Comparison of ENCODE assay signal across 1 cellular context in the genomic region with DNA sequence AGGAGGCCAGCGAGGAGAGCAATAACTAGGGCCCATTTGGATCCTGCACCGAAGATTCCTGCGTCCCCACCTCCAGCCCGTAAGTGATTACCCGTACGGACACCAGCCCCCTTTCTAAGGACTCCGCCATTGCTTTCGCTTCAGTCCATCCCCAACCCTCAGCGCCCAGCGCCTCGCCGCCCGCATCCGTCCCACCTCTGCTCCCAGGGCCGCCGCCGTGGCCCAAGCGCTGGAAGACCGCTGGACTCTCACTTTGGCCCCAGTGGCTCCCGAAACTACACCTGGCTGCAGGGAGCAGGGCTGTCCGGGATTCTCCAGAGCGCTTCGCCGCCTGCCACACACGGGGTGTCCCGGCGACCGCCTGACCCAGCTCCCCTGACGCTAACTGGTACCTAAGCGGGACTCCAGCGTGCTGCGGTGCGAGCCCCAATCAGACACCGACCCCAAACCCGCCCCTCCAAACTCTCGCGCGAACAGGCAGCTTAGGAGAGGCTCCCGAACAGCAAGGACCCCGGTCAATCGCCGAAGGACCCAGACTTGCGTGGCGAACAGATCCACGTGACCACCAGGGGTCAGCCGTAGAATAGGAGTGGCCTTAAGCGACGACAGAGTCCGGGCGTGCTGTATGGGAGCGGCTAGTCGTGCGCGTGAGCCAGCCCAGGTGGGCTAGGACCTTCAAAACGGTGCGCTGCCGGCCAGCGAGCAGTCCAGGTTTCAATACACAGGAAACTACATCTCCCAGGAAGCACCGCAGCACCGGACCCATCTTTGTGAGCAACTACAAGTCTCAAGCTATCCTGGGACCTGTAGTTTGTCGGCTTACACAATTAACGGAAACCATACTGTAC.
TF ChIP-seq lines count a peak whose summit lies in the region.

Gene CNPY2 (minus strand): TSS at position 363 of the 848 bp plus-strand sequence. CDS start 771 bp downstream, outside the sequence.

TF ChIP-seq in HepG2, 621 proteins besides CTCF, POLR2A, EP300 and RAD21 (continued from another document and continues in another):
- TF ChIP-seq, protein P1, sequence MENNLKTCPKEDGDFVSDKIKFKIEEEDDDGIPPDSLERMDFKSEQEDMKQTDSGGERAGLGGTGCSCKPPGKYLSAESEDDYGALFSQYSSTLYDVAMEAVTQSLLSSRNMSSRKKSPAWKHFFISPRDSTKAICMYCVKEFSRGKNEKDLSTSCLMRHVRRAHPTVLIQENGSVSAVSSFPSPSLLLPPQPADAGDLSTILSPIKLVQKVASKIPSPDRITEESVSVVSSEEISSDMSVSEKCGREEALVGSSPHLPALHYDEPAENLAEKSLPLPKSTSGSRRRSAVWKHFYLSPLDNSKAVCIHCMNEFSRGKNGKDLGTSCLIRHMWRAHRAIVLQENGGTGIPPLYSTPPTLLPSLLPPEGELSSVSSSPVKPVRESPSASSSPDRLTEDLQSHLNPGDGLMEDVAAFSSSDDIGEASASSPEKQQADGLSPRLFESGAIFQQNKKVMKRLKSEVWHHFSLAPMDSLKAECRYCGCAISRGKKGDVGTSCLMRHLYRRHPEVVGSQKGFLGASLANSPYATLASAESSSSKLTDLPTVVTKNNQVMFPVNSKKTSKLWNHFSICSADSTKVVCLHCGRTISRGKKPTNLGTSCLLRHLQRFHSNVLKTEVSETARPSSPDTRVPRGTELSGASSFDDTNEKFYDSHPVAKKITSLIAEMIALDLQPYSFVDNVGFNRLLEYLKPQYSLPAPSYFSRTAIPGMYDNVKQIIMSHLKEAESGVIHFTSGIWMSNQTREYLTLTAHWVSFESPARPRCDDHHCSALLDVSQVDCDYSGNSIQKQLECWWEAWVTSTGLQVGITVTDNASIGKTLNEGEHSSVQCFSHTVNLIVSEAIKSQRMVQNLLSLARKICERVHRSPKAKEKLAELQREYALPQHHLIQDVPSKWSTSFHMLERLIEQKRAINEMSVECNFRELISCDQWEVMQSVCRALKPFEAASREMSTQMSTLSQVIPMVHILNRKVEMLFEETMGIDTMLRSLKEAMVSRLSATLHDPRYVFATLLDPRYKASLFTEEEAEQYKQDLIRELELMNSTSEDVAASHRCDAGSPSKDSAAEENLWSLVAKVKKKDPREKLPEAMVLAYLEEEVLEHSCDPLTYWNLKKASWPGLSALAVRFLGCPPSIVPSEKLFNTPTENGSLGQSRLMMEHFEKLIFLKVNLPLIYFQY (CRISPR knock-in tag; IDR thresholded peaks at IDR 0.05; ENCODE audit: borderline replicate concordance) = peak; percentile 89
- TF ChIP-seq SMARCE1 (IDR thresholded peaks at IDR 0.05; ENCODE audit: borderline replicate concordance) (no peak), ARHGAP35 (CRISPR knock-in tag; IDR thresholded peaks at IDR 0.05; ENCODE audit: borderline replicate concordance) (no peak; the same call in 1 of the 2 replicates), ZBTB3 (CRISPR knock-in tag; IDR thresholded peaks at IDR 0.05; ENCODE audit: borderline replicate concordance, low read depth) (no peak), ZMYM3 (CRISPR knock-in tag; IDR thresholded peaks at IDR 0.05) (no peak), ZNF296 (CRISPR knock-in tag; conservative IDR thresholded peaks at IDR 0.05) (no peak), KDM2A (CRISPR knock-in tag; IDR thresholded peaks at IDR 0.05; ENCODE audit: borderline replicate concordance, low read depth) (peak; percentile 92), JDP2 (CRISPR knock-in tag; IDR thresholded peaks at IDR 0.05; ENCODE audit: borderline replicate concordance) (no peak), ZNF510 (CRISPR knock-in tag; IDR thresholded peaks at IDR 0.05; ENCODE audit: low read depth) (no peak; the same call in none of the 2 replicates), USF2 (IDR thresholded peaks at IDR 0.05; ENCODE audit: low read depth, low read length) (peak; percentile 76), USF2 (CRISPR knock-in tag; IDR thresholded peaks at IDR 0.05; ENCODE audit: borderline replicate concordance) (peak; percentile 80; the same call in 1 of the 2 replicates), ZNF703 (CRISPR knock-in tag; IDR thresholded peaks at IDR 0.05; ENCODE audit: borderline replicate concordance) (no peak; the same call in 1 of the 2 replicates), ZNF256 (CRISPR knock-in tag; conservative IDR thresholded peaks at IDR 0.05) (0 out of 2 replicates have a peak, but pooled peaks have one; percentile 65), RXRA (CRISPR knock-in tag; IDR thresholded peaks at IDR 0.05) (peak; percentile 40), HNRNPL (IDR thresholded peaks at IDR 0.05; ENCODE audit: low read depth, low read length) (0 out of 2 replicates have a peak, but pooled peaks have one; percentile 58), ZNF674 (CRISPR knock-in tag; IDR thresholded peaks at IDR 0.05; ENCODE audit: low read depth) (no peak), YEATS4 (CRISPR knock-in tag; IDR thresholded peaks at IDR 0.05; ENCODE audit: borderline replicate concordance) (peak; percentile 84), ZNF362 (CRISPR knock-in tag; IDR thresholded peaks at IDR 0.05; ENCODE audit: borderline replicate concordance) (peak; percentile 9; the same call in 1 of the 2 replicates), ZNF558 (CRISPR knock-in tag; IDR thresholded peaks at IDR 0.05; ENCODE audit: borderline replicate concordance) (0 out of 2 replicates have a peak, but pooled peaks have one; percentile 66), ZNF136 (CRISPR knock-in tag; IDR thresholded peaks at IDR 0.05; ENCODE audit: low read depth) (peak; percentile 85; the same call in 1 of the 2 replicates), SPEN (CRISPR knock-in tag; IDR thresholded peaks at IDR 0.05; ENCODE audit: low read depth) (peak; percentile 89), JUNB (CRISPR knock-in tag; IDR thresholded peaks at IDR 0.05; ENCODE audit: borderline replicate concordance) (no peak), DMAP1 (CRISPR knock-in tag; IDR thresholded peaks at IDR 0.05) (peak; percentile 76), ZNF431 (CRISPR knock-in tag; IDR thresholded peaks at IDR 0.05; ENCODE audit: borderline replicate concordance, low read depth) (peak; percentile 50; the same call in 1 of the 2 replicates), PHF20 (CRISPR knock-in tag; IDR thresholded peaks at IDR 0.05) (peak; percentile 55), SOX5 (CRISPR knock-in tag; IDR thresholded peaks at IDR 0.05; ENCODE audit: borderline replicate concordance) (peak; percentile 34; the same call in 1 of the 2 replicates)
- TF ChIP-seq, protein P2, sequence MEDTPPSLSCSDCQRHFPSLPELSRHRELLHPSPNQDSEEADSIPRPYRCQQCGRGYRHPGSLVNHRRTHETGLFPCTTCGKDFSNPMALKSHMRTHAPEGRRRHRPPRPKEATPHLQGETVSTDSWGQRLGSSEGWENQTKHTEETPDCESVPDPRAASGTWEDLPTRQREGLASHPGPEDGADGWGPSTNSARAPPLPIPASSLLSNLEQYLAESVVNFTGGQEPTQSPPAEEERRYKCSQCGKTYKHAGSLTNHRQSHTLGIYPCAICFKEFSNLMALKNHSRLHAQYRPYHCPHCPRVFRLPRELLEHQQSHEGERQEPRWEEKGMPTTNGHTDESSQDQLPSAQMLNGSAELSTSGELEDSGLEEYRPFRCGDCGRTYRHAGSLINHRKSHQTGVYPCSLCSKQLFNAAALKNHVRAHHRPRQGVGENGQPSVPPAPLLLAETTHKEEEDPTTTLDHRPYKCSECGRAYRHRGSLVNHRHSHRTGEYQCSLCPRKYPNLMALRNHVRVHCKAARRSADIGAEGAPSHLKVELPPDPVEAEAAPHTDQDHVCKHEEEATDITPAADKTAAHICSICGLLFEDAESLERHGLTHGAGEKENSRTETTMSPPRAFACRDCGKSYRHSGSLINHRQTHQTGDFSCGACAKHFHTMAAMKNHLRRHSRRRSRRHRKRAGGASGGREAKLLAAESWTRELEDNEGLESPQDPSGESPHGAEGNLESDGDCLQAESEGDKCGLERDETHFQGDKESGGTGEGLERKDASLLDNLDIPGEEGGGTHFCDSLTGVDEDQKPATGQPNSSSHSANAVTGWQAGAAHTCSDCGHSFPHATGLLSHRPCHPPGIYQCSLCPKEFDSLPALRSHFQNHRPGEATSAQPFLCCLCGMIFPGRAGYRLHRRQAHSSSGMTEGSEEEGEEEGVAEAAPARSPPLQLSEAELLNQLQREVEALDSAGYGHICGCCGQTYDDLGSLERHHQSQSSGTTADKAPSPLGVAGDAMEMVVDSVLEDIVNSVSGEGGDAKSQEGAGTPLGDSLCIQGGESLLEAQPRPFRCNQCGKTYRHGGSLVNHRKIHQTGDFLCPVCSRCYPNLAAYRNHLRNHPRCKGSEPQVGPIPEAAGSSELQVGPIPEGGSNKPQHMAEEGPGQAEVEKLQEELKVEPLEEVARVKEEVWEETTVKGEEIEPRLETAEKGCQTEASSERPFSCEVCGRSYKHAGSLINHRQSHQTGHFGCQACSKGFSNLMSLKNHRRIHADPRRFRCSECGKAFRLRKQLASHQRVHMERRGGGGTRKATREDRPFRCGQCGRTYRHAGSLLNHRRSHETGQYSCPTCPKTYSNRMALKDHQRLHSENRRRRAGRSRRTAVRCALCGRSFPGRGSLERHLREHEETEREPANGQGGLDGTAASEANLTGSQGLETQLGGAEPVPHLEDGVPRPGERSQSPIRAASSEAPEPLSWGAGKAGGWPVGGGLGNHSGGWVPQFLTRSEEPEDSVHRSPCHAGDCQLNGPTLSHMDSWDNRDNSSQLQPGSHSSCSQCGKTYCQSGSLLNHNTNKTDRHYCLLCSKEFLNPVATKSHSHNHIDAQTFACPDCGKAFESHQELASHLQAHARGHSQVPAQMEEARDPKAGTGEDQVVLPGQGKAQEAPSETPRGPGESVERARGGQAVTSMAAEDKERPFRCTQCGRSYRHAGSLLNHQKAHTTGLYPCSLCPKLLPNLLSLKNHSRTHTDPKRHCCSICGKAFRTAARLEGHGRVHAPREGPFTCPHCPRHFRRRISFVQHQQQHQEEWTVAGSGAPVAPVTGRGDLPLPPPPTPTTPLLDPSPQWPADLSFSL (CRISPR knock-in tag; IDR thresholded peaks at IDR 0.05) = 0 out of 2 replicates have a peak, but pooled peaks have one; percentile 24
- TF ChIP-seq, protein P3, sequence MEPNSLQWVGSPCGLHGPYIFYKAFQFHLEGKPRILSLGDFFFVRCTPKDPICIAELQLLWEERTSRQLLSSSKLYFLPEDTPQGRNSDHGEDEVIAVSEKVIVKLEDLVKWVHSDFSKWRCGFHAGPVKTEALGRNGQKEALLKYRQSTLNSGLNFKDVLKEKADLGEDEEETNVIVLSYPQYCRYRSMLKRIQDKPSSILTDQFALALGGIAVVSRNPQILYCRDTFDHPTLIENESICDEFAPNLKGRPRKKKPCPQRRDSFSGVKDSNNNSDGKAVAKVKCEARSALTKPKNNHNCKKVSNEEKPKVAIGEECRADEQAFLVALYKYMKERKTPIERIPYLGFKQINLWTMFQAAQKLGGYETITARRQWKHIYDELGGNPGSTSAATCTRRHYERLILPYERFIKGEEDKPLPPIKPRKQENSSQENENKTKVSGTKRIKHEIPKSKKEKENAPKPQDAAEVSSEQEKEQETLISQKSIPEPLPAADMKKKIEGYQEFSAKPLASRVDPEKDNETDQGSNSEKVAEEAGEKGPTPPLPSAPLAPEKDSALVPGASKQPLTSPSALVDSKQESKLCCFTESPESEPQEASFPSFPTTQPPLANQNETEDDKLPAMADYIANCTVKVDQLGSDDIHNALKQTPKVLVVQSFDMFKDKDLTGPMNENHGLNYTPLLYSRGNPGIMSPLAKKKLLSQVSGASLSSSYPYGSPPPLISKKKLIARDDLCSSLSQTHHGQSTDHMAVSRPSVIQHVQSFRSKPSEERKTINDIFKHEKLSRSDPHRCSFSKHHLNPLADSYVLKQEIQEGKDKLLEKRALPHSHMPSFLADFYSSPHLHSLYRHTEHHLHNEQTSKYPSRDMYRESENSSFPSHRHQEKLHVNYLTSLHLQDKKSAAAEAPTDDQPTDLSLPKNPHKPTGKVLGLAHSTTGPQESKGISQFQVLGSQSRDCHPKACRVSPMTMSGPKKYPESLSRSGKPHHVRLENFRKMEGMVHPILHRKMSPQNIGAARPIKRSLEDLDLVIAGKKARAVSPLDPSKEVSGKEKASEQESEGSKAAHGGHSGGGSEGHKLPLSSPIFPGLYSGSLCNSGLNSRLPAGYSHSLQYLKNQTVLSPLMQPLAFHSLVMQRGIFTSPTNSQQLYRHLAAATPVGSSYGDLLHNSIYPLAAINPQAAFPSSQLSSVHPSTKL (CRISPR knock-in tag; IDR thresholded peaks at IDR 0.05) = peak; percentile 65; the same call in 1 of the 2 replicates
- TF ChIP-seq, protein P4, sequence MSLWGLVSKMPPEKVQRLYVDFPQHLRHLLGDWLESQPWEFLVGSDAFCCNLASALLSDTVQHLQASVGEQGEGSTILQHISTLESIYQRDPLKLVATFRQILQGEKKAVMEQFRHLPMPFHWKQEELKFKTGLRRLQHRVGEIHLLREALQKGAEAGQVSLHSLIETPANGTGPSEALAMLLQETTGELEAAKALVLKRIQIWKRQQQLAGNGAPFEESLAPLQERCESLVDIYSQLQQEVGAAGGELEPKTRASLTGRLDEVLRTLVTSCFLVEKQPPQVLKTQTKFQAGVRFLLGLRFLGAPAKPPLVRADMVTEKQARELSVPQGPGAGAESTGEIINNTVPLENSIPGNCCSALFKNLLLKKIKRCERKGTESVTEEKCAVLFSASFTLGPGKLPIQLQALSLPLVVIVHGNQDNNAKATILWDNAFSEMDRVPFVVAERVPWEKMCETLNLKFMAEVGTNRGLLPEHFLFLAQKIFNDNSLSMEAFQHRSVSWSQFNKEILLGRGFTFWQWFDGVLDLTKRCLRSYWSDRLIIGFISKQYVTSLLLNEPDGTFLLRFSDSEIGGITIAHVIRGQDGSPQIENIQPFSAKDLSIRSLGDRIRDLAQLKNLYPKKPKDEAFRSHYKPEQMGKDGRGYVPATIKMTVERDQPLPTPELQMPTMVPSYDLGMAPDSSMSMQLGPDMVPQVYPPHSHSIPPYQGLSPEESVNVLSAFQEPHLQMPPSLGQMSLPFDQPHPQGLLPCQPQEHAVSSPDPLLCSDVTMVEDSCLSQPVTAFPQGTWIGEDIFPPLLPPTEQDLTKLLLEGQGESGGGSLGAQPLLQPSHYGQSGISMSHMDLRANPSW (CRISPR knock-in tag; IDR thresholded peaks at IDR 0.05; ENCODE audit: borderline replicate concordance) = peak; percentile 95; the same call in 1 of the 2 replicates
